In the genomic region with DNA sequence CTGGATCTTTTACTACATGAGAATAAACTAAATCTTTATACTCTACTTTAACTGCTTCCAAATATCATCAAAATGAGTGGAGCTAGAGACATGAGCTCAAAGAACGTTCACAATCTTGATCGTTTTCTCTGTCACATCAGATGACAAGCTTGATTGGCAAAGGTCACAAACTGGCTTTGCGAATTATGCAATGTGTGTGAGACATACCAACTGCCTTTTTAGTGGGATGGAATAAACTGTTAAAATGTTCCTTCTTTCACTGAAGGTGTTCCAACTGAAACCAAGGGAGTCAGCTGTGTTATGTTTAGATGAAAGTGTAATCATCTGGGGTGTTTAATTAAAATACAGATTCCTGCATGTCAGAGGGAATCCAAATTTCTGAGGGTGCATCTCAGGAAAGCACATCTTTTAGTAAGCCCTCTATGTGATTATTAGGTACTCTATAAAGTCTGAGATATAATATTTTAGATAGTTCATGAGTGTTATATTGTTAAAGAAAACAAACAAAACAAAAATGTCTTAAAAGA, we compare ENCODE assay signal across 15 cellular contexts. TPM values are rescaled to one million over a fixed set of nuclear protein-coding genes. Genes with fewer than 3 reads are reported as not detected.
DNase-seq lines count a peak whose midpoint lies in the region; ATAC-seq, FAIRE-seq and TF ChIP-seq lines count a peak whose summit lies in the region.
"Had no signal": no experiment of that assay in that cellular context is flagged by ENCODE, and none has a peak within 500 bp of the region (broad histone marks: within the 10 kb centered on the region; RNA-seq: fewer than 3 reads in every experiment).

No MANE protein-coding gene starts in this region.

- H3K79me2 ChIP-seq in H1 (ENCODE audit: control insufficient read depth in 1 of 2, insufficient read depth in 2 of 2, low read length in 2 of 2), result no peaks in the 10 kb centered on the region; a peak in 1 of 4 replicates
- peaks cover 16% of the 10 kb centered on the region for H3K79me2 ChIP-seq in mesendoderm (ENCODE audit: control insufficient read depth, insufficient read depth, low read length)

- no peak for FAIRE-seq in H1 (lab: Jason Lieb, UNC)
- FAIRE-seq: A549 had no signal

- WGBS in heart right ventricle, 2 donors, result 74 to 78% methylated on average over 3 of the region's 3 CpGs
- 88% methylated on average over 3 of the region's 3 CpGs; no CpG with 5 or more reads in 1 of the 2 experiments for WGBS in H1 (ENCODE audit: extremely low coverage in 1 of 2, insufficient coverage in 1 of 2, insufficient read length in 1 of 2, insufficient replicate concordance in 2 of 2, low coverage in 1 of 2, low lambda C conversion rate in 2 of 2, missing lambda C conversion rate in 1 of 2), 2 experiments
- WGBS in mesendoderm (ENCODE audit: extremely low coverage, insufficient coverage, low lambda C conversion rate), result no CpG with 5 or more reads among the region's 3 CpGs
- WGBS in body of pancreas, 2 donors, result 71 to 77% methylated on average over 3 of the region's 3 CpGs

- H2AFZ ChIP-seq in H1 (ENCODE audit: low read length), result no peak overlapping the region

- H3K4ac ChIP-seq in H1 (replicated peaks; ENCODE audit: insufficient read length, low read depth, low read length) (no peak overlapping the region), mesendoderm (ENCODE audit: low read depth, low read length) (no peak overlapping the region)

- ATAC-seq in heart right ventricle (no peak), body of pancreas (no peak)
- ATAC-seq: A549 had no signal

- peak overlapping the region; percentile 38 for H3K27ac ChIP-seq in left ventricle myocardium inferior (replicated peaks)
- no peak overlapping the region for H3K27ac ChIP-seq in heart right ventricle
- no peak overlapping the region for H3K27ac ChIP-seq in H1 (ENCODE audit: low read depth, low read length)
- H3K27ac ChIP-seq in mesendoderm (ENCODE audit: low read depth, low read length), result no peak overlapping the region
- no peak overlapping the region for H3K27ac ChIP-seq in Peyer's patch
- H3K27ac ChIP-seq in body of pancreas, result no peak overlapping the region

- no peak for TF ChIP-seq RAD21 in H1 (IDR thresholded peaks at IDR 0.05 in 1 of 2, conservative IDR thresholded peaks at IDR 0.05 in 1 of 2; ENCODE audit: low read depth in 2 of 2, low read length in 2 of 2)

- H4K20me1 ChIP-seq in H1 (replicated peaks in 1 of 2; ENCODE audit: control insufficient read depth in 1 of 2, insufficient read depth in 2 of 2, low read length in 2 of 2), result no peaks in the 10 kb centered on the region

- H3K4me2 ChIP-seq in H1 (ENCODE audit: insufficient read depth in 1 of 2, low read depth in 2 of 2, low read length in 2 of 2) (no peak overlapping the region), mesendoderm (ENCODE audit: low read length) (no peak overlapping the region)
- H3K4me2 ChIP-seq: A549 had no signal

- CTCF ChIA-PET in H1 (lab: Charles Lee; ENCODE audit: partially characterized antibody), result interaction anchor here (0.6 to 0.9 kb wide), 2 partner anchors 132 to 321 kb away, joined by 3 read pairs; no protein-coding TSS in a partner anchor

- TF ChIP-seq EP300 in H1 (IDR thresholded peaks at IDR 0.05; ENCODE audit: borderline replicate concordance in 1 of 2, low read depth in 2 of 2, low read length in 2 of 2), result no peak

- intact Hi-C loops in left ventricle myocardium inferior (cut with micrococcal nuclease) (no loop called here), heart right ventricle (cut with DNase I) (no loop called here), body of pancreas (cut with DNase I) (no loop called here)

- H4K8ac ChIP-seq in H1 (ENCODE audit: extremely low read depth, insufficient read depth, low read length), result no peak overlapping the region
- H4K8ac ChIP-seq in mesendoderm (ENCODE audit: low read depth, low read length), result peak overlapping the region; percentile 39

- H3K79me1 ChIP-seq in H1 (ENCODE audit: low read depth, low read length) (no peaks in the 10 kb centered on the region), mesendoderm (ENCODE audit: low read length) (peaks cover 12% of the 10 kb centered on the region)

- POLR2A ChIA-PET in H1 (lab: Charles Lee; ENCODE audit: partially characterized antibody), result no interaction called here

- H2BK120ac ChIP-seq in H1 (replicated peaks; ENCODE audit: low read depth, low read length) (no peak overlapping the region), mesendoderm (ENCODE audit: low read depth, low read length) (no peak overlapping the region)

- H3K27me3 ChIP-seq in left ventricle myocardium inferior (ENCODE audit: low read depth) (no peaks in the 10 kb centered on the region), heart right ventricle (no peaks in the 10 kb centered on the region), H1 (replicated peaks in 1 of 4; ENCODE audit: control insufficient read depth in 3 of 4, extremely low read depth in 1 of 4, insufficient read depth in 3 of 4, low read length in 3 of 4) (no peaks in the 10 kb centered on the region), mesendoderm (ENCODE audit: insufficient read depth, low read length, poor library complexity) (no peaks in the 10 kb centered on the region), Peyer's patch (no peaks in the 10 kb centered on the region), body of pancreas (no peaks in the 10 kb centered on the region)

- no peak overlapping the region for H3K14ac ChIP-seq in H1 (ENCODE audit: insufficient read length)

- no peak overlapping the region for H2BK15ac ChIP-seq in H1 (ENCODE audit: low read length)
- no peak overlapping the region for H2BK15ac ChIP-seq in mesendoderm (replicated peaks; ENCODE audit: low read depth)

- H3K9ac ChIP-seq in H1 (replicated peaks in 1 of 4; ENCODE audit: extremely low read depth in 1 of 4, low read depth in 3 of 4, low read length in 3 of 4), result no peak overlapping the region
- H3K9ac ChIP-seq in mesendoderm (ENCODE audit: low read length), result no peak overlapping the region

- H3K4me1 ChIP-seq in left ventricle myocardium inferior, result peaks cover 53% of the 10 kb centered on the region
- peaks cover 0 to 42% (median 13%) of the 10 kb centered on the region in 9 donors for H3K4me1 ChIP-seq in heart right ventricle
- H3K4me1 ChIP-seq in H1 (replicated peaks in 1 of 4; ENCODE audit: control insufficient read depth in 3 of 4, insufficient read depth in 4 of 4, low read length in 3 of 4), result peaks cover 0 to 5% (median 4%) of the 10 kb centered on the region in 4 experiments; a peak in 3 of 7 replicates
- peaks cover 9% of the 10 kb centered on the region for H3K4me1 ChIP-seq in mesendoderm (ENCODE audit: control insufficient read depth, low read depth, low read length)
- peaks cover 0 to 28% (median 0%) of the 10 kb centered on the region in 4 donors for H3K4me1 ChIP-seq in Peyer's patch
- H3K4me1 ChIP-seq in body of pancreas, result peaks cover 14% of the 10 kb centered on the region

- H3K18ac ChIP-seq in H1 (ENCODE audit: extremely low read depth, low read length) (no peak overlapping the region), mesendoderm (ENCODE audit: low read length) (no peak overlapping the region)

- TF ChIP-seq CTCF in left ventricle myocardium inferior (IDR thresholded peaks at IDR 0.05; ENCODE audit: borderline replicate concordance), result no peak
- no peak for TF ChIP-seq CTCF in heart right ventricle (IDR thresholded peaks at IDR 0.05)
- no peak for TF ChIP-seq CTCF in H1 (IDR thresholded peaks at IDR 0.05; ENCODE audit: control extremely low read depth in 1 of 3, insufficient read depth in 1 of 3, low read depth in 1 of 3, low read length in 3 of 3)
- no peak for TF ChIP-seq CTCF in Peyer's patch (IDR thresholded peaks at IDR 0.05)
- TF ChIP-seq CTCF in body of pancreas (IDR thresholded peaks at IDR 0.05), result no peak

- no peak overlapping the region for H2AK5ac ChIP-seq in H1 (ENCODE audit: low read depth, low read length)
- no peak overlapping the region for H2AK5ac ChIP-seq in mesendoderm (ENCODE audit: low read length)

- TF ChIP-seq POLR2A in H1 (IDR thresholded peaks at IDR 0.05; ENCODE audit: control extremely low read depth in 1 of 2, low read depth in 2 of 2, low read length in 2 of 2) (no peak), Peyer's patch (IDR thresholded peaks at IDR 0.05) (no peak), body of pancreas (IDR thresholded peaks at IDR 0.05) (no peak)

- peak overlapping the region; percentile 9 for H4K91ac ChIP-seq in H1 (replicated peaks; ENCODE audit: insufficient read length, low read length)

- no peak overlapping the region for H2BK20ac ChIP-seq in H1 (ENCODE audit: low read length)

- no peaks in the 10 kb centered on the region for H3K36me3 ChIP-seq in left ventricle myocardium inferior
- H3K36me3 ChIP-seq in heart right ventricle, result no peaks in the 10 kb centered on the region
- H3K36me3 ChIP-seq in H1 (ENCODE audit: control insufficient read depth in 2 of 4, insufficient read depth in 4 of 4, low read length in 3 of 4), result no peaks in the 10 kb centered on the region
- H3K36me3 ChIP-seq in mesendoderm (ENCODE audit: control insufficient read depth, insufficient read depth, low read length), result no peaks in the 10 kb centered on the region
- H3K36me3 ChIP-seq in Peyer's patch, result no peaks in the 10 kb centered on the region
- no peaks in the 10 kb centered on the region for H3K36me3 ChIP-seq in body of pancreas (replicated peaks in 1 of 2; ENCODE audit: insufficient read depth in 1 of 2, low read depth in 2 of 2)

- no peak overlapping the region for H3K56ac ChIP-seq in H1 (replicated peaks; ENCODE audit: insufficient read length, low read depth, low read length)
- no peak overlapping the region for H3K56ac ChIP-seq in mesendoderm (ENCODE audit: low read length)

- no peak overlapping the region for H4K5ac ChIP-seq in H1 (ENCODE audit: insufficient read length, low read depth, low read length)
- no peak overlapping the region for H4K5ac ChIP-seq in mesendoderm (ENCODE audit: low read length)

- no peak overlapping the region; the same call in 1 of the 2 replicates for H2BK5ac ChIP-seq in H1 (ENCODE audit: low read depth, low read length)
- H2BK5ac ChIP-seq in mesendoderm (ENCODE audit: low read length), result no peak overlapping the region

- H2BK12ac ChIP-seq in H1 (ENCODE audit: low read depth, low read length), result no peak overlapping the region

- H3K9me3 ChIP-seq in left ventricle myocardium inferior (replicated peaks) (no peaks in the 10 kb centered on the region), heart right ventricle (no peaks in the 10 kb centered on the region), H1 (ENCODE audit: insufficient read depth in 2 of 2, low read depth in 1 of 2, low read length in 1 of 2) (no peaks in the 10 kb centered on the region), Peyer's patch (no peaks in the 10 kb centered on the region), body of pancreas (no peaks in the 10 kb centered on the region)
- H3K9me3 ChIP-seq: A549, Caco-2 had no signal

- no peaks in the 10 kb centered on the region for H3K23me2 ChIP-seq in H1 (ENCODE audit: low read depth, low read length)

- H3K23ac ChIP-seq in H1 (ENCODE audit: insufficient read length), result no peak overlapping the region
- H3K23ac ChIP-seq in mesendoderm (ENCODE audit: low read length), result no peak overlapping the region

- DNase-seq in left ventricle myocardium inferior (no peak), heart right ventricle (no peak), H1 (ENCODE audit: low read depth in 1 of 2, low spot score in 2 of 2) (no peak), mesendoderm (no peak), NCI-H446 treated with DMSO at 0.1 percent for 48 hours (lab: John Stamatoyannopoulos, UW) (no peak), Peyer's patch (no peak), body of pancreas (no peak)
- DNase-seq: Caco-2, DMS53, NCI-H1105, NCI-H1694 treated with DMSO at 0.1 percent for 48 hours, NCI-H345, RPMI8226 had no signal

- no peak overlapping the region for H3K4me3 ChIP-seq in left ventricle myocardium inferior
- no peak overlapping the region for H3K4me3 ChIP-seq in heart right ventricle
- no peak overlapping the region for H3K4me3 ChIP-seq in H1 (ENCODE audit: extremely low read depth in 1 of 4, insufficient read depth in 2 of 4, low read depth in 3 of 4, low read length in 4 of 4)
- H3K4me3 ChIP-seq in mesendoderm (ENCODE audit: low read length), result no peak overlapping the region
- no peak overlapping the region for H3K4me3 ChIP-seq in Peyer's patch
- H3K4me3 ChIP-seq in body of pancreas, result no peak overlapping the region
- H3K4me3 ChIP-seq: A549 had no signal

RNA-seq across cellular contexts. Expression of a gene that starts 21.9 kb away (rescaled TPM):
- 8.6 TPM for total RNA-seq in left ventricle myocardium inferior
- total RNA-seq in heart right ventricle, result 10 to 100 TPM in 4 of 10 donors, 1 to 10 TPM in 6; 4.2 to 20.5 (median 9.3) TPM
- 1 to 10 TPM; 3.6 to 6.0 TPM for polyA plus RNA-seq in heart right ventricle
- total RNA-seq in H1 (2021; fragmentation: NEBNext Ultra II Directional; extraction: Animal tissue kit (Norgen Biotek cat#: 25700)), result 7.8 TPM in 2 replicates
- 1.3 and 1.4 TPM in 2 replicates for polyA plus RNA-seq in H1 (2011; rRNA removed)
- 1.8 TPM for polyA plus RNA-seq in H1 (2011; cell fraction: cytosol; rRNA removed)
- polyA plus RNA-seq in H1 (2011; cell fraction: nucleus; rRNA removed), result 1.9 TPM
- 2.3 to 6.9 TPM (median 4.6 TPM) in 4 replicates for polyA plus RNA-seq in H1 (2012, experiment 1 of 2)
- polyA plus RNA-seq in H1 (2012, experiment 2 of 2), result 0.25 TPM
- polyA plus RNA-seq in H1 (2013, experiment 1 of 2), result 3.4 TPM
- 3.5 TPM for polyA plus RNA-seq in H1 (2013, experiment 2 of 2)
- polyA minus RNA-seq in H1 (2011; rRNA and poly(A)+ RNA removed), result 6.2 and 8.2 TPM in 2 replicates
- polyA minus RNA-seq in H1 (2011; cell fraction: cytosol; rRNA and poly(A)+ RNA removed), result 17.4 TPM
- polyA minus RNA-seq in H1 (2011; cell fraction: nucleus; rRNA and poly(A)+ RNA removed), result 12.8 TPM
- polyA plus RNA-seq in mesendoderm (2013, experiment 1 of 2), result 25.5 TPM
- 23.6 TPM for polyA plus RNA-seq in mesendoderm (2013, experiment 2 of 2)
- total RNA-seq in Peyer's patch, result 10 to 100 TPM in 2 of 4 donors, 1 to 10 TPM in 2; 5.2 to 29.7 (median 9.3) TPM
- 1 to 10 TPM; 4.4 to 4.9 TPM for total RNA-seq in body of pancreas
- polyA plus RNA-seq: IgD-negative memory B cell had no signal
